1 cellular context compared by ENCODE assay signal in genomic region chr11:45087761-45088160, GRCh38.
TF ChIP-seq lines count a peak whose summit lies in the region.

No MANE protein-coding gene starts in this region.

TF ChIP-seq in SK-N-SH, 30 proteins besides CTCF, POLR2A, EP300 and RAD21 (continued from another document):
- TF ChIP-seq ZBTB33 (IDR thresholded peaks at IDR 0.05; ENCODE audit: borderline replicate concordance, low read depth) (no peak), YY1 (IDR thresholded peaks at IDR 0.05; ENCODE audit: low read depth) (no peak), SMC3 (IDR thresholded peaks at IDR 0.05; ENCODE audit: low read depth, low read length) (no peak), GATA2 (CRISPR knock-in tag; IDR thresholded peaks at IDR 0.05) (no peak), RCOR1 (IDR thresholded peaks at IDR 0.05; ENCODE audit: low read length) (no peak), FOXM1 (IDR thresholded peaks at IDR 0.05; ENCODE audit: low read depth) (no peak), USF1 (IDR thresholded peaks at IDR 0.05; ENCODE audit: borderline replicate concordance, low read depth) (no peak), FOSL2 (IDR thresholded peaks at IDR 0.05; ENCODE audit: borderline replicate concordance, low read depth) (no peak), RFX5 (IDR thresholded peaks at IDR 0.05; ENCODE audit: low read length) (no peak), MXI1 (IDR thresholded peaks at IDR 0.05; ENCODE audit: low read depth, low read length) (no peak), PBX3 (IDR thresholded peaks at IDR 0.05) (no peak), CHD2 (IDR thresholded peaks at IDR 0.05; ENCODE audit: low read length, partially characterized antibody) (no peak)
